ENCODE assay signal across 23 cellular contexts in the genomic region with DNA sequence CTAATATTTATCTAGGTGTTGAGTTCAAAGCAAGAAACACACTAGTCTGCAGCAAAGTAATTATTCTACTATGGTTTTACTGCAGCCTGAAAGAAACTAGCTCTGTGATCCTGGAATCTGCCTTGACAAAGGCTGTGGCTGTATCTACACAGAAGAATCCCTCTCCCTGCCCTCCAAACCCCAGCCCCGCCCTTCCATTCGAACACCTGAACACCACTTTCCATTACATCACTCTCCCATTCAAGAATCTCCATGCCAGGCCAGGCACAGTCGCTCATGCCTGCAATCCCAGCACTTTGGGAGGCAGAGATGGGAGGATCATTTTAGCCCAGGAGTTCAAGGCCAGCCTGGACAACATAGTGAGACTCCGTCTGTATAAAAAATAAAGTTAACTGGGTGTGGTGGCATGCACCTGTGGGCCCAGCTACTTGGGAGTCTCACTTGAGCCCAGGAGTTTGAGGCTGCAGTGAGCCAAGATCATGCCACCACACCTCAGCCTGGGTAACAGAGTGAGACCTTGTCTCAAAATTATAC.
"Had no signal": no experiment of that assay in that cellular context is flagged by ENCODE, and none has a peak within 500 bp of the region (broad histone marks: within the 10 kb centered on the region; RNA-seq: fewer than 3 reads in every experiment).

No MANE protein-coding gene starts in this region.

- H3K36me3 Mint-ChIP-seq: activated naive CD8-positive, alpha-beta T cell treated with anti-CD3 and anti-CD28 coated beads, Interleukin-2, amount 10 ng/mL, durations not matched to agents 7 days and 5 days; mesothelial cell of epicardium; naive thymus-derived CD8-positive, alpha-beta T cell; stimulated activated memory B cell treated with anti-CD40 and anti-IgM and Interleukin-4, amounts not matched to agents 10 μg/mL and 1 μg/mL and 100 μg/mL, for 72 hours had no signal

- H3K9ac ChIP-seq: parathyroid adenoma had no signal

- H3K27me3 Mint-ChIP-seq: activated B cell treated with CpG ODN at 0.5 μM for 24 hours; activated CD4-positive, alpha-beta T cell treated with anti-CD3 and anti-CD28 coated beads for 36 hours; activated naive CD8-positive, alpha-beta T cell treated with anti-CD3 and anti-CD28 coated beads, Interleukin-2, amount 10 ng/mL, durations not matched to agents 7 days and 5 days had no signal

- H3K27ac Mint-ChIP-seq: activated B cell treated with CpG ODN at 0.5 μM for 24 hours; activated CD4-positive, alpha-beta T cell treated with anti-CD3 and anti-CD28 coated beads for 36 hours; activated naive CD4-positive, alpha-beta T cell treated with anti-CD3 and anti-CD28 coated beads for 36 hours; activated naive CD8-positive, alpha-beta T cell treated with anti-CD3 and anti-CD28 coated beads, Interleukin-2, amount 10 ng/mL, durations not matched to agents 7 days and 5 days; endodermal cell; mesothelial cell of epicardium; stimulated activated memory B cell treated with anti-CD40 and anti-IgM and Interleukin-4, amounts not matched to agents 10 μg/mL and 1 μg/mL and 100 μg/mL, for 72 hours; T-helper 17 cell had no signal

- H2AFZ ChIP-seq: parathyroid adenoma had no signal

- H3K4me3 Mint-ChIP-seq: activated B cell treated with CpG ODN at 0.5 μM for 24 hours; activated CD4-positive, alpha-beta T cell treated with anti-CD3 and anti-CD28 coated beads for 36 hours; activated naive CD4-positive, alpha-beta T cell treated with anti-CD3 and anti-CD28 coated beads for 36 hours; activated naive CD8-positive, alpha-beta T cell treated with anti-CD3 and anti-CD28 coated beads, Interleukin-2, amount 10 ng/mL, durations not matched to agents 7 days and 5 days; endodermal cell; mesothelial cell of epicardium; naive thymus-derived CD8-positive, alpha-beta T cell; stimulated activated memory B cell treated with anti-CD40 and anti-IgM and Interleukin-4, amounts not matched to agents 10 μg/mL and 1 μg/mL and 100 μg/mL, for 72 hours; T-helper 17 cell had no signal

- H3K4me1 ChIP-seq: parathyroid adenoma had no signal

- H3K27me3 ChIP-seq: transverse colon had no signal

- H3K9me3 ChIP-seq: transverse colon had no signal

- H3K27ac ChIP-seq: epithelial cell of prostate, parathyroid adenoma, transverse colon had no signal

- ATAC-seq: activated CD4-positive, alpha-beta T cell treated with anti-CD3 and anti-CD28 coated beads for 36 hours; naive thymus-derived CD8-positive, alpha-beta T cell; right cardiac atrium; stimulated activated memory B cell treated with anti-CD40 and anti-IgM and Interleukin-4, amounts not matched to agents 10 μg/mL and 1 μg/mL and 100 μg/mL, for 72 hours; T-helper 17 cell had no signal

- DNase-seq: activated B cell treated with CpG ODN at 0.5 μM for 24 hours; activated CD4-positive, alpha-beta T cell treated with anti-CD3 and anti-CD28 coated beads for 36 hours; activated CD4-positive, alpha-beta T cell treated with anti-CD3 and anti-CD28 coated beads, Interleukin-2, amount 50 U/mL, for 4 hours; activated CD8-positive, alpha-beta memory T cell treated with anti-CD3 and anti-CD28 coated beads for 24 hours; activated CD8-positive, alpha-beta memory T cell treated with anti-CD3 and anti-CD28 coated beads, Interleukin-2, amount 50 U/mL, for 48 hours; activated effector memory CD4-positive, alpha-beta T cell treated with Interleukin-2 at 50 U/mL for 16 hours; activated naive CD4-positive, alpha-beta T cell treated with anti-CD3 and anti-CD28 coated beads for 36 hours; activated naive CD8-positive, alpha-beta T cell treated with anti-CD3 and anti-CD28 coated beads, Interleukin-2, amount 10 ng/mL, durations not matched to agents 7 days and 5 days; activated T-cell treated with anti-CD3 and anti-CD28 coated beads, Interleukin-2, amount 50 U/mL, for 48 hours; amniotic stem cell; cerebellar nuclear complex; cortex of kidney; endodermal cell; naive thymus-derived CD8-positive, alpha-beta T cell; right cardiac atrium; stimulated activated CD4-positive, alpha-beta T cell treated with anti-CD3 and anti-CD28 coated beads, Interleukin-2, amount 100 ng/mL, for 24 hours; T-helper 17 cell; transverse colon had no signal

- H3K36me3 ChIP-seq: transverse colon had no signal

- H3K9me3 Mint-ChIP-seq: activated B cell treated with CpG ODN at 0.5 μM for 24 hours; activated naive CD4-positive, alpha-beta T cell treated with anti-CD3 and anti-CD28 coated beads for 36 hours; activated naive CD8-positive, alpha-beta T cell treated with anti-CD3 and anti-CD28 coated beads, Interleukin-2, amount 10 ng/mL, durations not matched to agents 7 days and 5 days; endodermal cell; mesothelial cell of epicardium; naive thymus-derived CD8-positive, alpha-beta T cell; stimulated activated memory B cell treated with anti-CD40 and anti-IgM and Interleukin-4, amounts not matched to agents 10 μg/mL and 1 μg/mL and 100 μg/mL, for 72 hours had no signal

- H3K4me3 ChIP-seq: lung, transverse colon had no signal
